In genomic region chr6:32013738-32014137, GRCh38 we compare ENCODE assay signal across 4 cellular contexts. TPM values are rescaled to one million over a fixed set of nuclear protein-coding genes. Genes with fewer than 3 reads are reported as not detected.
"Had no signal": no experiment of that assay in that cellular context is flagged by ENCODE, and none has a peak within 500 bp of the region (broad histone marks: within the 10 kb centered on the region; RNA-seq: fewer than 3 reads in every experiment).

No MANE protein-coding gene starts in this region.

RNA-seq across cellular contexts. Expression of gene C4B, which starts 0.9 kb away (rescaled TPM):
- polyA plus RNA-seq: IgD-negative memory B cell had no signal

RNA-seq across cellular contexts. Expression of gene CYP21A2, which starts 24.5 kb away (rescaled TPM):
- total RNA-seq: HT-29, HT1080, IMR-90 had no signal
- polyA plus RNA-seq: IgD-negative memory B cell had no signal

RNA-seq across cellular contexts. Expression of gene C4A, which starts 31.9 kb away (rescaled TPM):
- total RNA-seq: HT1080 had no signal
